13 cellular contexts compared by ENCODE assay signal in genomic region chr18:63158012-63158631, GRCh38.
DNase-seq lines count a peak whose midpoint lies in the region; ATAC-seq and TF ChIP-seq lines count a peak whose summit lies in the region.
"Had no signal": no experiment of that assay in that cellular context is flagged by ENCODE, and none has a peak within 500 bp of the region (broad histone marks: within the 10 kb centered on the region; RNA-seq: fewer than 3 reads in every experiment).

No MANE protein-coding gene starts in this region.

- H3K4me1 Mint-ChIP-seq in activated CD4-positive, alpha-beta memory T cell treated with anti-CD3 and anti-CD28 coated beads, Interleukin-2, amount 10 ng/mL, durations not matched to agents 7 days and 5 days = peaks cover 100% of the 10 kb centered on the region
- H3K4me1 Mint-ChIP-seq in immature natural killer cell = peaks cover 90 to 95% of the 10 kb centered on the region in 2 donors

- no peaks in the 10 kb centered on the region for H3K27me3 Mint-ChIP-seq in activated CD4-positive, alpha-beta memory T cell treated with anti-CD3 and anti-CD28 coated beads, Interleukin-2, amount 10 ng/mL, durations not matched to agents 7 days and 5 days
- peaks cover 11 to 23% (median 14%) of the 10 kb centered on the region in 3 donors for H3K27me3 Mint-ChIP-seq in immature natural killer cell (ENCODE audit: low read depth in 3 of 3)

- H3K36me3 ChIP-seq in transverse colon = no peaks in the 10 kb centered on the region
- H3K36me3 ChIP-seq: MG63, upper lobe of left lung had no signal

- peak overlapping the region in 1 of 4 donors; percentile 12 for H3K4me3 ChIP-seq in transverse colon
- H3K4me3 ChIP-seq: MG63, upper lobe of left lung had no signal

- TF ChIP-seq POLR2A in transverse colon (IDR thresholded peaks at IDR 0.05) = no peak

- H3K9me3 Mint-ChIP-seq in activated CD4-positive, alpha-beta memory T cell treated with anti-CD3 and anti-CD28 coated beads, Interleukin-2, amount 10 ng/mL, durations not matched to agents 7 days and 5 days = no peaks in the 10 kb centered on the region
- no peaks in the 10 kb centered on the region for H3K9me3 Mint-ChIP-seq in immature natural killer cell

- in situ Hi-C loops in transverse colon (cut with MboI; ENCODE audit: low pct_ligation_motif_present in 1 of 4, low pct_unique_long_range_greater_than_20kb in 1 of 4, low sequenced_read_pairs in 3 of 4) = no loop called here

- ATAC-seq in HG02588 (IDR thresholded peaks at IDR 0.05; ENCODE audit: unreplicated experiment) = no peak
- ATAC-seq: left ventricle myocardium superior had no signal

- TF ChIP-seq CTCF in transverse colon (IDR thresholded peaks at IDR 0.05) = no peak

- H3K9me3 ChIP-seq in transverse colon = no peaks in the 10 kb centered on the region
- H3K9me3 ChIP-seq: MG63, upper lobe of left lung had no signal

- H3K36me3 Mint-ChIP-seq in activated CD4-positive, alpha-beta memory T cell treated with anti-CD3 and anti-CD28 coated beads, Interleukin-2, amount 10 ng/mL, durations not matched to agents 7 days and 5 days (ENCODE audit: low read depth) = peaks cover 46% of the 10 kb centered on the region
- H3K36me3 Mint-ChIP-seq in immature natural killer cell = peaks cover 0 to 4% (median 0%) of the 10 kb centered on the region in 3 donors

- peak overlapping the region; percentile 76 for H3K4me3 Mint-ChIP-seq in activated CD4-positive, alpha-beta memory T cell treated with anti-CD3 and anti-CD28 coated beads, Interleukin-2, amount 10 ng/mL, durations not matched to agents 7 days and 5 days
- peak overlapping the region in 1 of 5 donors; percentile 77 for H3K4me3 Mint-ChIP-seq in immature natural killer cell

- H3K27ac Mint-ChIP-seq in activated CD4-positive, alpha-beta memory T cell treated with anti-CD3 and anti-CD28 coated beads, Interleukin-2, amount 10 ng/mL, durations not matched to agents 7 days and 5 days = peak overlapping the region; percentile 95
- peak overlapping the region in 5 of 6 donors; percentile 36 to 96 (median 65) for H3K27ac Mint-ChIP-seq in immature natural killer cell

- CTCF ChIA-PET in activated CD4-positive, alpha-beta memory T cell treated with anti-CD3 and anti-CD28 coated beads, Interleukin-2, amount 10 ng/mL, durations not matched to agents 7 days and 5 days (lab: Charles Lee) = interaction anchor here (1.1 to 2.0 kb wide), 10 partner anchors 9 to 264 kb away, joined by 3 to 13 read pairs (median 3); partner anchors contain the start of gene VPS4B

- H3K27me3 ChIP-seq in transverse colon = no peaks in the 10 kb centered on the region
- H3K27me3 ChIP-seq: MG63, upper lobe of left lung had no signal

- POLR2A ChIA-PET in activated CD4-positive, alpha-beta memory T cell treated with anti-CD3 and anti-CD28 coated beads, Interleukin-2, amount 10 ng/mL, durations not matched to agents 7 days and 5 days (lab: Charles Lee) = interaction anchor here (0.7 to 6.4 kb wide), 10 partner anchors 17 to 161 kb away, joined by 3 to 62 read pairs (median 8); partner anchors contain the start of gene BCL2

- peak; percentile 14 for DNase-seq in activated naive CD4-positive, alpha-beta T cell treated with Interleukin-2 at 50 U/mL for 16 hours
- no peak for DNase-seq in activated naive CD4-positive, alpha-beta T cell treated with anti-CD3 and anti-CD28 coated beads, Interleukin-2, amount 50 U/mL, for 16 hours
- DNase-seq in activated CD4-positive, alpha-beta memory T cell treated with anti-CD3 and anti-CD28 coated beads, Interleukin-2, amount 10 ng/mL, durations not matched to agents 7 days and 5 days = no peak
- DNase-seq in immature natural killer cell (no peak), transverse colon (no peak), GM03348 (ENCODE audit: low spot score) (no peak), AML-193 (lab: John Stamatoyannopoulos, UW) (no peak)
- DNase-seq: amniotic stem cell, left ventricle myocardium superior, MG63, upper lobe of left lung had no signal

- no peak for TF ChIP-seq EP300 in transverse colon (IDR thresholded peaks at IDR 0.05; ENCODE audit: low read depth)

- intact Hi-C loops in transverse colon (cut with DNase I; ENCODE audit: low total_unique reads) = no loop called here

- H3K27ac ChIP-seq in transverse colon = peak overlapping the region; percentile 73 to 85 (median 76)
- H3K27ac ChIP-seq: VCaP had no signal

- 40 to 44% methylated on average over 1 to 7 of the region's 7 CpGs for WGBS in transverse colon (ENCODE audit: low coverage in 1 of 2), 2 donors

- peaks cover 35 to 80% (median 53%) of the 10 kb centered on the region in 4 donors for H3K4me1 ChIP-seq in transverse colon
